In genomic region chr2:69948032-69948962, GRCh38 we compare ENCODE assay signal across 1 cellular context.
A peak's percentile ranks its signal among the peaks of the same experiment; 100 is the strongest.
TF ChIP-seq lines count a peak whose summit lies in the region.

No MANE protein-coding gene starts in this region.

TF ChIP-seq in HepG2, 621 proteins besides CTCF, POLR2A, EP300 and RAD21 (continued from another document and continues in another):
- TF ChIP-seq TFDP2 (CRISPR knock-in tag; IDR thresholded peaks at IDR 0.05) (no peak), ZNF558 (CRISPR knock-in tag; IDR thresholded peaks at IDR 0.05; ENCODE audit: borderline replicate concordance) (no peak), HIC2 (CRISPR knock-in tag; IDR thresholded peaks at IDR 0.05; ENCODE audit: low read depth) (peak; percentile 52), ZSCAN12 (CRISPR knock-in tag; IDR thresholded peaks at IDR 0.05) (no peak), ZNF207 (IDR thresholded peaks at IDR 0.05; ENCODE audit: borderline replicate concordance) (no peak), ZNF839 (CRISPR knock-in tag; IDR thresholded peaks at IDR 0.05; ENCODE audit: borderline replicate concordance) (peak; percentile 81; the same call in 1 of the 2 replicates), ZFYVE20 (CRISPR knock-in tag; IDR thresholded peaks at IDR 0.05; ENCODE audit: borderline replicate concordance, low read depth) (no peak), ESRRA (CRISPR knock-in tag; IDR thresholded peaks at IDR 0.05; ENCODE audit: low read depth) (0 out of 2 replicates have a peak, but pooled peaks have one; percentile 20), ZNF280D (CRISPR knock-in tag; IDR thresholded peaks at IDR 0.05) (no peak; the same call in 1 of the 2 replicates), ARNTL (CRISPR knock-in tag; IDR thresholded peaks at IDR 0.05) (no peak), RBM39 (IDR thresholded peaks at IDR 0.05; ENCODE audit: low read depth, low read length, poor library complexity, severe bottlenecking) (no peak), ZNF670 (CRISPR knock-in tag; IDR thresholded peaks at IDR 0.05; ENCODE audit: borderline replicate concordance) (no peak), E2F1 (CRISPR knock-in tag; IDR thresholded peaks at IDR 0.05) (no peak), ZXDC (CRISPR knock-in tag; IDR thresholded peaks at IDR 0.05) (no peak), STAT5B (CRISPR knock-in tag; IDR thresholded peaks at IDR 0.05) (no peak), ARHGAP35 (CRISPR knock-in tag; IDR thresholded peaks at IDR 0.05; ENCODE audit: borderline replicate concordance) (no peak), YEATS4 (CRISPR knock-in tag; IDR thresholded peaks at IDR 0.05; ENCODE audit: borderline replicate concordance) (no peak), ZNF616 (CRISPR knock-in tag; IDR thresholded peaks at IDR 0.05; ENCODE audit: low read depth) (no peak), MAFK (conservative IDR thresholded peaks at IDR 0.05 in 1 of 2, IDR thresholded peaks at IDR 0.05 in 1 of 2; ENCODE audit: low read length in 2 of 2) (no peak), KMT2A (CRISPR knock-in tag; IDR thresholded peaks at IDR 0.05) (no peak; the same call in 1 of the 2 replicates), ZBTB34 (CRISPR knock-in tag; IDR thresholded peaks at IDR 0.05) (no peak), HHEX (CRISPR knock-in tag; IDR thresholded peaks at IDR 0.05) (no peak), ZNF18 (CRISPR knock-in tag; IDR thresholded peaks at IDR 0.05; ENCODE audit: insufficient replicate concordance) (no peak), ZBTB39 (CRISPR knock-in tag; IDR thresholded peaks at IDR 0.05) (no peak), KLF13 (CRISPR knock-in tag; IDR thresholded peaks at IDR 0.05) (0 out of 2 replicates have a peak, but pooled peaks have one; percentile 28), REST (IDR thresholded peaks at IDR 0.05; ENCODE audit: borderline replicate concordance in 1 of 2, low read depth in 1 of 2, low read length in 2 of 2) (no peak), ZNF10 (CRISPR knock-in tag; IDR thresholded peaks at IDR 0.05; ENCODE audit: borderline replicate concordance, low read depth) (no peak), TAF15 (IDR thresholded peaks at IDR 0.05; ENCODE audit: low read depth, low read length, poor library complexity, severe bottlenecking) (no peak), HOXA5 (CRISPR knock-in tag; IDR thresholded peaks at IDR 0.05) (no peak), ZNF713 (CRISPR knock-in tag; IDR thresholded peaks at IDR 0.05) (no peak), NCOA5 (CRISPR knock-in tag; IDR thresholded peaks at IDR 0.05) (no peak), ZBTB33 (CRISPR knock-in tag; IDR thresholded peaks at IDR 0.05) (no peak), XBP1 (CRISPR knock-in tag; IDR thresholded peaks at IDR 0.05) (no peak), PTBP1 (IDR thresholded peaks at IDR 0.05; ENCODE audit: low read depth, low read length, poor library complexity, severe bottlenecking) (no peak), NCOA2 (CRISPR knock-in tag; IDR thresholded peaks at IDR 0.05) (no peak), ZNF33B (CRISPR knock-in tag; IDR thresholded peaks at IDR 0.05) (no peak), KLF12 (CRISPR knock-in tag; IDR thresholded peaks at IDR 0.05; ENCODE audit: borderline replicate concordance) (no peak), KLF16 (CRISPR knock-in tag; IDR thresholded peaks at IDR 0.05) (no peak)
